In the genomic region with DNA sequence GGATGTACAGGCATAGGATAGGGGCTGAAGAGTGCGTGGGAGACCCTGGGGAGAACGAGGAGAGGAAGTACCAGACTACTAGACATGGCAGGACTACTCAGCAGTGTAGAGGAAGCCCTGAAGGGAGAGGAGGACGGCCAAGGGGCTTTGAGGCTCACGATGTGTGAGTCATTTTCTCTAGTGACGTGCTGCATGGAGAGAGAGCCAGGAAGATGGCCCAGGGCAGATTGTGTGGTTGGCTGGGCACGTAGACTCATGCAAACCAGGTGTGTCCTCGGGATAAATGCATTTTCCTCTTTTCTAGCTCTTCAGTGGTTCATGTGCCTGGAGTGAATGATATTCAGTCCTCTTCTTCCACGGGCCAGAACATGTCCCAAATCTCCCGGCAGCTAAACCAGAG, we compare ENCODE assay signal across 14 cellular contexts.
A peak's percentile ranks its signal among the peaks of the same experiment; 100 is the strongest.
DNase-seq lines count a peak whose midpoint lies in the region; ATAC-seq, FAIRE-seq and TF ChIP-seq lines count a peak whose summit lies in the region.
"Had no signal": no experiment of that assay in that cellular context is flagged by ENCODE, and none has a peak within 500 bp of the region (broad histone marks: within the 10 kb centered on the region; RNA-seq: fewer than 3 reads in every experiment).

No MANE protein-coding gene starts in this region.

- H3K4me1 ChIP-seq in mucosa of descending colon (ENCODE audit: low read depth), result no peaks in the 10 kb centered on the region
- H3K4me1 ChIP-seq: colonic mucosa had no signal

- TF ChIP-seq CTCF in AG09319 (IDR thresholded peaks at IDR 0.05; ENCODE audit: low read depth, low read length), result no peak
- no peak for TF ChIP-seq CTCF in D721Med (IDR thresholded peaks at IDR 0.05; ENCODE audit: insufficient read depth, missing control alignments)
- TF ChIP-seq CTCF in mucosa of descending colon (IDR thresholded peaks at IDR 0.05), result no peak

- H3K9me3 ChIP-seq in mucosa of descending colon, result no peaks in the 10 kb centered on the region
- H3K9me3 ChIP-seq: colonic mucosa had no signal

- no peak overlapping the region for H3K4me3 ChIP-seq in mucosa of descending colon
- H3K4me3 ChIP-seq: colonic mucosa had no signal

- intact Hi-C loops in mucosa of descending colon (cut with DNase I, micrococcal nuclease), result no loop called here

- ATAC-seq in HG02938 (IDR thresholded peaks at IDR 0.05; ENCODE audit: unreplicated experiment) (no peak), mucosa of descending colon (no peak), GM18907 (IDR thresholded peaks at IDR 0.05; ENCODE audit: unreplicated experiment) (no peak)
- ATAC-seq: activated T-cell treated with anti-CD3 and anti-CD28 coated beads, Interleukin-2, amount 50 U/mL, for 4 hours had no signal

- H3K36me3 ChIP-seq in mucosa of descending colon (ENCODE audit: low read depth), result no peaks in the 10 kb centered on the region
- H3K36me3 ChIP-seq: colonic mucosa had no signal

- DNase-seq in AG09319 (ENCODE audit: extremely low read depth, low read depth) (peak; percentile 38), HTR-8/SVneo (ENCODE audit: insufficient read length, low spot score) (peak; percentile 85), astrocyte of the hippocampus (ENCODE audit: low read depth, low spot score) (peak; percentile 64), iris pigment epithelial cell (ENCODE audit: low read depth) (peak; percentile 89), D721Med (ENCODE audit: insufficient read length, low spot score) (no peak), mucosa of descending colon (no peak)
- DNase-seq: activated T-cell treated with anti-CD3 and anti-CD28 coated beads, Interleukin-2, amount 50 U/mL, for 4 hours; colonic mucosa; NCI-H1092; occipital lobe; stimulated activated CD4-positive, alpha-beta T cell treated with anti-CD3 and anti-CD28 coated beads, Interleukin-4, amount 100 ng/mL, for 24 hours had no signal

- peak; percentile 64 for FAIRE-seq in HTR-8/SVneo (lab: Jason Lieb, UNC)
- no peak for FAIRE-seq in D721Med (lab: Jason Lieb, UNC)
- FAIRE-seq: TTC549 had no signal

Comparison
In these comparisons a context has a peak if more than half of its experiments do, and no peak if none do; other contexts are left out.
1. DNase-seq: peak in AG09319 (single experiment), HTR-8/SVneo (single experiment), astrocyte of the hippocampus (single experiment) and iris pigment epithelial cell (single experiment); none in D721Med (single experiment) and mucosa of descending colon (0 of 3).